6 cellular contexts compared by ENCODE assay signal in the genomic region with DNA sequence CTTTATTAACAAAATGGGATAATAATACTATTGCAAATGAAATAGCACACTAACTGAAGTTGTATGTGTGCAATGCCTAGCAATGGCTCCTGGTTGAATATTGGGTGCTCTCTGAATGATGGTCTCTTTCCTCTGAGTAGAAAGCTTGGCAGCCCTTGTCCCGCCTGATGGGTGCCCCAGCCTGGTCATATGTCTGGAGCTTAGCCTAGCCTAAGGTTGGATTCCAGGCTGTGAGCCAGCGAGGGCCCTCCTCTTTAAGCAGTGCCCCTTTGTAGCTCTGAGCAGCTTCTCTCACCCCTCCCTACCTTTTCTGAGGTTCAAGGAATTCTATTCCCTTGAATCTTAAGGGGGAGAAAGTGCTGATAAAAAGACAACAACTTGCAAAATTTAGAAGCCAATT.
"Had no signal": no experiment of that assay in that cellular context is flagged by ENCODE, and none has a peak within 500 bp of the region (broad histone marks: within the 10 kb centered on the region; RNA-seq: fewer than 3 reads in every experiment).

No MANE protein-coding gene starts in this region.

- DNase-seq: IMR-90, KBM-7 had no signal

- H3K4me3 Mint-ChIP-seq: IgD-negative memory B cell had no signal

- H3K27ac Mint-ChIP-seq: IgD-negative memory B cell had no signal

- ATAC-seq: HepG2, K562 had no signal

- H3K27ac ChIP-seq: HL-60 had no signal

- H3K36me3 Mint-ChIP-seq: IgD-negative memory B cell had no signal

- H3K27me3 Mint-ChIP-seq: IgD-negative memory B cell had no signal

- H3K4me3 ChIP-seq: K562 had no signal

- H3K9me3 Mint-ChIP-seq: IgD-negative memory B cell had no signal
